ENCODE assay signal across 1 cellular context in the genomic region with DNA sequence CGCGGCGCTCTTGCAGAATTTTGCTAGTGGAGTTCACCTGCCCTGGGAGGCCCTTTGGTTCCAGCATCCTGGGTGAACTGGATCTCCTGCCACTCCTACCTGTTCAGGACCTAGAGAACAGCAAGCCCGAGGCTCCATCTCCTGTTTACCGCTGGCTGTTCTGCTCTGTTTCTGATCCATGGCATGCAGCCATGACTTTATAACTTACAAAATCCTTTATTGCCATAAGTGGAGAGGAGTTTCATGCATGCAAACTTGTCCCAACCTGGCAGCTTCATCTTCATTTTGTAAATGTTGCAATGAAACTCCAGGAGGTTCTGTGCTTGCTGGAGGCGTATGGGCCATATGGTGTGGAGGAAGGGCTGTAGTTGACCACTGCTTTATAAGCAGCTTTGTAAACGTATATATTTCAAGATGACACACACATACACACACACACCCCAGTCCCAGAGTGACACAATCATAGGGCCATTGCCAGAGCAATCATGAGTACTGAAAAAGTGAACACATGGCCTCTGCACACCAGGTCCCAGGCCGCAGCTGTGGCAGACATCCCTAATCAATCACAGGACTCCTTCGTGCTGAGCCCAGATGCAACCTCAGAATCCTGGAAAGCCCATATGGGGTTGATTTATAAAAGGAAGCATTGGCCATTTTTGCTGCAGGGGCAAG.
TF ChIP-seq lines count a peak whose summit lies in the region.

No MANE protein-coding gene starts in this region.

TF ChIP-seq in GM23338, 12 proteins besides CTCF, POLR2A, EP300 and RAD21:
- TF ChIP-seq EZH2 (IDR thresholded peaks at IDR 0.05; ENCODE audit: low read depth, unreplicated experiment) = no peak
- TF ChIP-seq ZNF331 (CRISPR knock-in tag; IDR thresholded peaks at IDR 0.05; ENCODE audit: low read depth) = no peak
- TF ChIP-seq, protein P1, sequence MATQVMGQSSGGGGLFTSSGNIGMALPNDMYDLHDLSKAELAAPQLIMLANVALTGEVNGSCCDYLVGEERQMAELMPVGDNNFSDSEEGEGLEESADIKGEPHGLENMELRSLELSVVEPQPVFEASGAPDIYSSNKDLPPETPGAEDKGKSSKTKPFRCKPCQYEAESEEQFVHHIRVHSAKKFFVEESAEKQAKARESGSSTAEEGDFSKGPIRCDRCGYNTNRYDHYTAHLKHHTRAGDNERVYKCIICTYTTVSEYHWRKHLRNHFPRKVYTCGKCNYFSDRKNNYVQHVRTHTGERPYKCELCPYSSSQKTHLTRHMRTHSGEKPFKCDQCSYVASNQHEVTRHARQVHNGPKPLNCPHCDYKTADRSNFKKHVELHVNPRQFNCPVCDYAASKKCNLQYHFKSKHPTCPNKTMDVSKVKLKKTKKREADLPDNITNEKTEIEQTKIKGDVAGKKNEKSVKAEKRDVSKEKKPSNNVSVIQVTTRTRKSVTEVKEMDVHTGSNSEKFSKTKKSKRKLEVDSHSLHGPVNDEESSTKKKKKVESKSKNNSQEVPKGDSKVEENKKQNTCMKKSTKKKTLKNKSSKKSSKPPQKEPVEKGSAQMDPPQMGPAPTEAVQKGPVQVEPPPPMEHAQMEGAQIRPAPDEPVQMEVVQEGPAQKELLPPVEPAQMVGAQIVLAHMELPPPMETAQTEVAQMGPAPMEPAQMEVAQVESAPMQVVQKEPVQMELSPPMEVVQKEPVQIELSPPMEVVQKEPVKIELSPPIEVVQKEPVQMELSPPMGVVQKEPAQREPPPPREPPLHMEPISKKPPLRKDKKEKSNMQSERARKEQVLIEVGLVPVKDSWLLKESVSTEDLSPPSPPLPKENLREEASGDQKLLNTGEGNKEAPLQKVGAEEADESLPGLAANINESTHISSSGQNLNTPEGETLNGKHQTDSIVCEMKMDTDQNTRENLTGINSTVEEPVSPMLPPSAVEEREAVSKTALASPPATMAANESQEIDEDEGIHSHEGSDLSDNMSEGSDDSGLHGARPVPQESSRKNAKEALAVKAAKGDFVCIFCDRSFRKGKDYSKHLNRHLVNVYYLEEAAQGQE (IDR thresholded peaks at IDR 0.05; ENCODE audit: unreplicated experiment) = no peak
- TF ChIP-seq EZH2phosphoT487 (IDR thresholded peaks at IDR 0.05; ENCODE audit: unreplicated experiment) = no peak
- TF ChIP-seq, protein P2, sequence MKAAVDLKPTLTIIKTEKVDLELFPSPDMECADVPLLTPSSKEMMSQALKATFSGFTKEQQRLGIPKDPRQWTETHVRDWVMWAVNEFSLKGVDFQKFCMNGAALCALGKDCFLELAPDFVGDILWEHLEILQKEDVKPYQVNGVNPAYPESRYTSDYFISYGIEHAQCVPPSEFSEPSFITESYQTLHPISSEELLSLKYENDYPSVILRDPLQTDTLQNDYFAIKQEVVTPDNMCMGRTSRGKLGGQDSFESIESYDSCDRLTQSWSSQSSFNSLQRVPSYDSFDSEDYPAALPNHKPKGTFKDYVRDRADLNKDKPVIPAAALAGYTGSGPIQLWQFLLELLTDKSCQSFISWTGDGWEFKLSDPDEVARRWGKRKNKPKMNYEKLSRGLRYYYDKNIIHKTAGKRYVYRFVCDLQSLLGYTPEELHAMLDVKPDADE (IDR thresholded peaks at IDR 0.05) = no peak
- TF ChIP-seq STAT1 (IDR thresholded peaks at IDR 0.05; ENCODE audit: unreplicated experiment) = no peak
- no peak for TF ChIP-seq ZNF114 (CRISPR knock-in tag; IDR thresholded peaks at IDR 0.05)
- TF ChIP-seq POLR2AphosphoS5 (IDR thresholded peaks at IDR 0.05; ENCODE audit: low read depth) = no peak
- no peak for TF ChIP-seq NANOG (IDR thresholded peaks at IDR 0.05; ENCODE audit: borderline replicate concordance)
- no peak for TF ChIP-seq JUNB (IDR thresholded peaks at IDR 0.05; ENCODE audit: unreplicated experiment)
